In genomic region chr21:27464643-27465042, GRCh38 we compare ENCODE assay signal across 17 cellular contexts.
A peak's percentile ranks its signal among the peaks of the same experiment; 100 is the strongest.
DNase-seq lines count a peak whose midpoint lies in the region; ATAC-seq and TF ChIP-seq lines count a peak whose summit lies in the region.
"Had no signal": no experiment of that assay in that cellular context is flagged by ENCODE, and none has a peak within 500 bp of the region (broad histone marks: within the 10 kb centered on the region; RNA-seq: fewer than 3 reads in every experiment).

No MANE protein-coding gene starts in this region.

- H4K20me1 ChIP-seq in PC-3 (ENCODE audit: low read length) (no peaks in the 10 kb centered on the region), smooth muscle cell (ENCODE audit: low read depth) (no peaks in the 10 kb centered on the region)
- H4K20me1 ChIP-seq: BLaER1 had no signal

- H3K9ac ChIP-seq in PC-3 (ENCODE audit: low read length) (no peak overlapping the region), smooth muscle cell (ENCODE audit: low read depth) (no peak overlapping the region)
- H3K9ac ChIP-seq: BLaER1 had no signal

- H3K27ac ChIP-seq in PC-3 (ENCODE audit: low read length) = no peak overlapping the region
- no peak overlapping the region for H3K27ac ChIP-seq in epithelial cell of prostate
- H3K27ac ChIP-seq in smooth muscle cell (ENCODE audit: low read depth) = peak overlapping the region; percentile 66
- H3K27ac ChIP-seq in WERI-Rb-1 = no peak overlapping the region
- H3K27ac ChIP-seq in tibial nerve = no peak overlapping the region
- H3K27ac ChIP-seq: BLaER1, HL-60 had no signal

- H3K27me3 ChIP-seq in PC-3 (ENCODE audit: low read length) = no peaks in the 10 kb centered on the region
- no peaks in the 10 kb centered on the region for H3K27me3 ChIP-seq in smooth muscle cell (ENCODE audit: low read depth)
- peaks cover 76% of the 10 kb centered on the region for H3K27me3 ChIP-seq in WERI-Rb-1 (ENCODE audit: insufficient read depth, low read depth, severe bottlenecking)
- H3K27me3 ChIP-seq in tibial nerve = no peaks in the 10 kb centered on the region
- H3K27me3 ChIP-seq: BLaER1 had no signal

- ATAC-seq in PC-3 (peak; percentile 81), HG03378 (IDR thresholded peaks at IDR 0.05; ENCODE audit: unreplicated experiment) (no peak)
- ATAC-seq: Panc1, Right ventricle myocardium inferior had no signal

- H3K9me2 ChIP-seq in PC-3 (replicated peaks; ENCODE audit: low read length) = no peaks in the 10 kb centered on the region

- H3K4me1 ChIP-seq in PC-3 (ENCODE audit: insufficient read depth, low read length) (no peaks in the 10 kb centered on the region), smooth muscle cell (ENCODE audit: low read depth) (no peaks in the 10 kb centered on the region), tibial nerve (no peaks in the 10 kb centered on the region)
- H3K4me1 ChIP-seq: BLaER1 had no signal

- no peak for TF ChIP-seq EP300 in tibial nerve (IDR thresholded peaks at IDR 0.05)

- no peak overlapping the region for H3K4me2 ChIP-seq in PC-3 (ENCODE audit: low read length)
- peak overlapping the region; percentile 56 for H3K4me2 ChIP-seq in smooth muscle cell
- H3K4me2 ChIP-seq: BLaER1 had no signal

- intact Hi-C loops in PC-3 (cut with micrococcal nuclease) = no loop called here

- WGBS in smooth muscle cell (ENCODE audit: low lambda C conversion rate) = 68% methylated on average over 1 of the region's 1 CpG
- WGBS in tibial nerve, 2 donors = 89 to 93% methylated on average over 1 of the region's 1 CpG

- POLR2A ChIA-PET in PC-3 (lab: Charles Lee; ENCODE audit: unreplicated experiment) = no interaction called here

- H3F3A ChIP-seq in PC-3 (ENCODE audit: low read length, unreplicated experiment) = no peaks in the 10 kb centered on the region
- H3F3A ChIP-seq in smooth muscle cell (ENCODE audit: low read depth) = peaks cover 4% of the 10 kb centered on the region

- TF ChIP-seq CTCF in PC-3 (conservative IDR thresholded peaks at IDR 0.05; ENCODE audit: low read depth, low read length) (no peak), smooth muscle cell (IDR thresholded peaks at IDR 0.05; ENCODE audit: borderline replicate concordance, insufficient read depth, poor library complexity, severe bottlenecking) (no peak), WERI-Rb-1 (IDR thresholded peaks at IDR 0.05; ENCODE audit: low read depth, low read length) (no peak), tibial nerve (IDR thresholded peaks at IDR 0.05) (no peak)

- H3K36me3 ChIP-seq in PC-3 (ENCODE audit: low read depth, low read length) = no peaks in the 10 kb centered on the region
- no peaks in the 10 kb centered on the region for H3K36me3 ChIP-seq in smooth muscle cell (ENCODE audit: low read depth)
- no peaks in the 10 kb centered on the region for H3K36me3 ChIP-seq in WERI-Rb-1
- no peaks in the 10 kb centered on the region for H3K36me3 ChIP-seq in tibial nerve
- H3K36me3 ChIP-seq: BLaER1 had no signal

- H3K4me3 ChIP-seq in PC-3 (ENCODE audit: low read length) (no peak overlapping the region), smooth muscle cell (no peak overlapping the region), WERI-Rb-1 (ENCODE audit: low read depth, low read length) (no peak overlapping the region), tibial nerve (no peak overlapping the region)
- H3K4me3 ChIP-seq: BLaER1 had no signal

- peaks cover 9% of the 10 kb centered on the region for H3K9me3 ChIP-seq in PC-3 (ENCODE audit: low read length)
- no peaks in the 10 kb centered on the region for H3K9me3 ChIP-seq in smooth muscle cell (replicated peaks; ENCODE audit: low read depth)
- H3K9me3 ChIP-seq in WERI-Rb-1 (ENCODE audit: severe bottlenecking) = no peaks in the 10 kb centered on the region
- H3K9me3 ChIP-seq in tibial nerve = no peaks in the 10 kb centered on the region
- H3K9me3 ChIP-seq: BLaER1 had no signal

- H3K79me2 ChIP-seq in PC-3 (ENCODE audit: low read length) (no peaks in the 10 kb centered on the region), smooth muscle cell (ENCODE audit: low read depth) (no peaks in the 10 kb centered on the region)

- no peak overlapping the region for H2AFZ ChIP-seq in PC-3 (ENCODE audit: low read length)
- no peak overlapping the region for H2AFZ ChIP-seq in smooth muscle cell (ENCODE audit: low read depth)

- DNase-seq in ELR (ENCODE audit: low read depth) (peak; percentile 40), PC-3 (peak; percentile 9), epithelial cell of prostate (ENCODE audit: low read depth, low spot score) (peak; percentile 10), smooth muscle cell (lab: John Stamatoyannopoulos, UW; ENCODE audit: unreplicated experiment) (no peak), WERI-Rb-1 (no peak), tibial nerve (ENCODE audit: low spot score in 2 of 2) (no peak)
- DNase-seq: CD8-positive, alpha-beta memory T cell; DMS153; KG1; NCI-H1092 treated with DMSO at 0.1 percent for 48 hours; NCI-H1694; NCI-H446 had no signal

- TF ChIP-seq POLR2A in tibial nerve (IDR thresholded peaks at IDR 0.05) = no peak

- CTCF ChIA-PET in PC-3 (lab: Charles Lee) = no interaction called here

- BruUV-seq in PC-3 (replicated peaks; lab: Mats Ljungman, UMichigan) = no TSS peak

Comparison
In these comparisons a context has a peak if more than half of its experiments do, and no peak if none do; other contexts are left out.
1. DNase-seq: peak in ELR (single experiment), PC-3 (single experiment) and epithelial cell of prostate (single experiment); none in smooth muscle cell (single experiment), WERI-Rb-1 (single experiment) and tibial nerve (0 of 2).